ENCODE assay signal across 23 cellular contexts in the genomic region with DNA sequence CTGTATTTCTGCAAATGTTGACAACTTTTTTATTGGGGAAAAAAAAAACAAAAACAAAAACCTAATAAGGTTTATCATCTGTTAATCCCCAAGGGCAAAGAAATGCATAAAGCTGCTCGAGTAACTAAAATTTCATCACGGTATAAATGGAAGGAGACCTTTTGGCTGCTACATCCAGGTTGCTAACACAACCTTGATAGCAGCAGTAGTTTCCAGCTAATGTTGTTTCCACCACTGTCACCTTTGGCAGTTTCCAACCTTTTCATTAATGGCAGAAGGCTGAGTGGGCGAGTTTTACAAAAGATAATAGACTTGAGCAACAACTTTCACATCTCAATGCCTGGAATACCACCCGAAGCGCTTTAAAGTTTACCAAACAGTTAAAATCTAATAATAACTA. TPM values are rescaled to one million over a fixed set of nuclear protein-coding genes. Genes with fewer than 3 reads are reported as not detected.
DNase-seq lines count a peak whose midpoint lies in the region; ATAC-seq lines count a peak whose summit lies in the region.
"Had no signal": no experiment of that assay in that cellular context is flagged by ENCODE, and none has a peak within 500 bp of the region (broad histone marks: within the 10 kb centered on the region; RNA-seq: fewer than 3 reads in every experiment).

No MANE protein-coding gene starts in this region.

- no peaks in the 10 kb centered on the region for H3K4me1 ChIP-seq in right cardiac atrium (ENCODE audit: control insufficient read depth, insufficient read depth, low read length)
- H3K4me1 ChIP-seq: BE2C had no signal

- peaks cover 7% of the 10 kb centered on the region for H3K36me3 Mint-ChIP-seq in activated naive CD8-positive, alpha-beta T cell
- H3K36me3 Mint-ChIP-seq in activated naive CD8-positive, alpha-beta T cell treated with anti-CD3 and anti-CD28 coated beads for 36 hours = peaks cover 25% of the 10 kb centered on the region

- DNase-seq in activated naive CD8-positive, alpha-beta T cell treated with anti-CD3 and anti-CD28 coated beads for 36 hours = no peak
- DNase-seq in left ventricle myocardium superior (no peak), right cardiac atrium (no peak), SK-N-MC (ENCODE audit: low read depth, low spot score) (no peak), NCI-H1436 (lab: John Stamatoyannopoulos, UW) (no peak)
- DNase-seq: 8988T; ACHN; AML-193; BE2C; Calu3; CD4-positive, alpha-beta T cell; COR-L47; DMS53; DMS79 treated with DMSO at 0.1 percent for 48 hours; GF-D8; GOT3; H7; HCEC 1CT had no signal

- H3K4me3 ChIP-seq in right cardiac atrium (ENCODE audit: low read length) (no peak overlapping the region), SK-N-MC (no peak overlapping the region)
- H3K4me3 ChIP-seq: A549; BLaER1 treated with 17β-estradiol and CSF1 and Interleukin-3, amounts not matched to agents 10 nM and 100 nM had no signal

- H3K27ac ChIP-seq in right cardiac atrium (ENCODE audit: low read length) (no peak overlapping the region), SK-N-MC (peak overlapping the region; percentile 26; the same call in 1 of the 2 replicates)
- H3K27ac ChIP-seq: A549; BLaER1 treated with 17β-estradiol and CSF1 and Interleukin-3, amounts not matched to agents 10 nM and 100 nM had no signal

- no peak overlapping the region for H3K4me3 Mint-ChIP-seq in activated naive CD8-positive, alpha-beta T cell
- H3K4me3 Mint-ChIP-seq in activated naive CD8-positive, alpha-beta T cell treated with anti-CD3 and anti-CD28 coated beads for 36 hours = no peak overlapping the region
- H3K4me3 Mint-ChIP-seq: CD14-positive monocyte; CD4-positive, alpha-beta T cell had no signal

- peaks cover 22% of the 10 kb centered on the region for H3K4me1 Mint-ChIP-seq in activated naive CD8-positive, alpha-beta T cell (ENCODE audit: low read depth)
- peaks cover 15% of the 10 kb centered on the region for H3K4me1 Mint-ChIP-seq in activated naive CD8-positive, alpha-beta T cell treated with anti-CD3 and anti-CD28 coated beads for 36 hours

- no peaks in the 10 kb centered on the region for H3K9me3 Mint-ChIP-seq in activated naive CD8-positive, alpha-beta T cell (ENCODE audit: low read depth)
- no peaks in the 10 kb centered on the region for H3K9me3 Mint-ChIP-seq in activated naive CD8-positive, alpha-beta T cell treated with anti-CD3 and anti-CD28 coated beads for 36 hours
- H3K9me3 Mint-ChIP-seq: CD4-positive, alpha-beta T cell had no signal

- 52% methylated on average over 5 of the region's 5 CpGs for WGBS in right cardiac atrium

- peak overlapping the region; percentile 3 for H3K27ac Mint-ChIP-seq in activated naive CD8-positive, alpha-beta T cell
- no peak overlapping the region for H3K27ac Mint-ChIP-seq in activated naive CD8-positive, alpha-beta T cell treated with anti-CD3 and anti-CD28 coated beads for 36 hours
- H3K27ac Mint-ChIP-seq: CD14-positive monocyte; CD4-positive, alpha-beta T cell had no signal

- no peaks in the 10 kb centered on the region for H3K9me3 ChIP-seq in right cardiac atrium (ENCODE audit: control insufficient read depth, low read length)
- H3K9me3 ChIP-seq in SK-N-MC (ENCODE audit: low read depth, low read length) = no peaks in the 10 kb centered on the region
- H3K9me3 ChIP-seq: A549; BE2C; BLaER1 treated with 17β-estradiol and CSF1 and Interleukin-3, amounts not matched to agents 10 nM and 100 nM had no signal

- H3K36me3 ChIP-seq in SK-N-MC (ENCODE audit: insufficient read depth, low read length) = peaks cover 97% of the 10 kb centered on the region

- H3K27me3 ChIP-seq in right cardiac atrium (ENCODE audit: control insufficient read depth, insufficient read depth) = no peaks in the 10 kb centered on the region
- H3K27me3 ChIP-seq: BE2C; BLaER1 treated with 17β-estradiol and CSF1 and Interleukin-3, amounts not matched to agents 10 nM and 100 nM had no signal

- H3K27me3 Mint-ChIP-seq in activated naive CD8-positive, alpha-beta T cell = no peaks in the 10 kb centered on the region
- no peaks in the 10 kb centered on the region for H3K27me3 Mint-ChIP-seq in activated naive CD8-positive, alpha-beta T cell treated with anti-CD3 and anti-CD28 coated beads for 36 hours
- H3K27me3 Mint-ChIP-seq: CD4-positive, alpha-beta T cell had no signal

- intact Hi-C loops in left ventricle myocardium superior (cut with micrococcal nuclease) = no loop called here
- intact Hi-C loops in right cardiac atrium (cut with DNase I) = no loop called here

- no peak overlapping the region for H3K9ac ChIP-seq in SK-N-MC (ENCODE audit: insufficient read length)
- H3K9ac ChIP-seq: BLaER1 treated with 17β-estradiol and CSF1 and Interleukin-3, amounts not matched to agents 10 nM and 100 nM had no signal

- ATAC-seq in left ventricle myocardium superior = peak; percentile 60
- ATAC-seq in right cardiac atrium = no peak
- ATAC-seq in HG03460 (IDR thresholded peaks at IDR 0.05; ENCODE audit: unreplicated experiment) = no peak
- ATAC-seq: A549 had no signal

RNA-seq across cellular contexts. Expression of a gene that starts 8.5 kb away (rescaled TPM):
- 10 to 100 TPM; 50.1 to 51.0 TPM for total RNA-seq in activated naive CD8-positive, alpha-beta T cell treated with anti-CD3 and anti-CD28 coated beads for 36 hours
- total RNA-seq in left ventricle myocardium superior (124 TPM), right cardiac atrium (100 to 1,000 TPM in 2 of 4 donors, 10 to 100 TPM in 2; 84.2 to 108 (median 101) TPM)
- polyA plus RNA-seq in right cardiac atrium = 68.4 TPM

RNA-seq across cellular contexts. Expression of a gene that starts 33.4 kb away (rescaled TPM):
- 10 to 100 TPM in 1 of 2 experiments, 1 to 10 TPM in 1; 8.9 to 10.1 TPM for total RNA-seq in activated naive CD8-positive, alpha-beta T cell treated with anti-CD3 and anti-CD28 coated beads for 36 hours
- total RNA-seq in left ventricle myocardium superior (1.0 TPM), right cardiac atrium (1 to 10 TPM in 1 of 4 donors, under 1 TPM in 3; 0.40 to 1.5 (median 0.52) TPM)
- 0.41 TPM for polyA plus RNA-seq in right cardiac atrium

RNA-seq across cellular contexts. Expression of a gene that starts 54.6 kb away (rescaled TPM):
- total RNA-seq in activated naive CD8-positive, alpha-beta T cell treated with anti-CD3 and anti-CD28 coated beads for 36 hours = 10 to 100 TPM; 69.7 to 71.8 TPM
- total RNA-seq in left ventricle myocardium superior = 554 TPM
- 100 to 1,000 TPM; 371 to 421 (median 408) TPM for total RNA-seq in right cardiac atrium
- polyA plus RNA-seq in right cardiac atrium = 174 TPM
